Comparison of ENCODE assay signal across 1 cellular context in genomic region chr1:154962795-154963330, GRCh38.
TF ChIP-seq lines count a peak whose summit lies in the region.

No MANE protein-coding gene starts in this region.

TF ChIP-seq in IMR-90, 13 proteins besides CTCF, POLR2A, EP300 and RAD21:
- TF ChIP-seq SMC3 (IDR thresholded peaks at IDR 0.05; ENCODE audit: low read depth, low read length) (no peak), USF2 (IDR thresholded peaks at IDR 0.05; ENCODE audit: low read depth, low read length) (no peak), CEBPB (IDR thresholded peaks at IDR 0.05; ENCODE audit: low read depth, low read length) (no peak), MXI1 (IDR thresholded peaks at IDR 0.05; ENCODE audit: borderline replicate concordance, low read depth, low read length) (no peak), MAZ (IDR thresholded peaks at IDR 0.05; ENCODE audit: borderline replicate concordance, low read depth, low read length) (no peak), RCOR1 (IDR thresholded peaks at IDR 0.05; ENCODE audit: insufficient replicate concordance, low read length) (no peak), BHLHE40 (IDR thresholded peaks at IDR 0.05; ENCODE audit: low read depth, low read length) (no peak), NFE2L2 (IDR thresholded peaks at IDR 0.05; ENCODE audit: low read depth, low read length) (no peak), ELK1 (IDR thresholded peaks at IDR 0.05; ENCODE audit: borderline replicate concordance, low read depth, low read length) (no peak), RFX5 (IDR thresholded peaks at IDR 0.05; ENCODE audit: low read depth, low read length) (no peak)
